16 cellular contexts compared by ENCODE assay signal in the genomic region with DNA sequence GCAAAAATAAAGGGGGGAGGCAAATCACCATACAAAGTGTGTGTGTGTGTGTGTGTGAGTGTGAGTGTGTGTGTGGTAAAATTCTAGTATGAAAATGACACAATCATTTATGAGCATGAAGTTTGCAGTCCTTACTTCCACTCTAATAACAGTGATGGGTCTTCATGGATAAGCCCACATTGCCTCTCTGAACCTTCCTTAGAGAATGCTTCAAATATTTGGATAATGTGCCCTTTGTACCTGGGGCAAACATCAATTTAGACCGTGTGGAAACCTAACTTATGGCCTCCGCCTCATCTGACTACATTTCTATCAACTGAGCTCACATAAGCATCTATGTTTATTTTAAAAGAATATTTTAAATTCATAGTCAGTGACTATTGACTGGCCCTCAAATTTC. TPM values are rescaled to one million over a fixed set of nuclear protein-coding genes. Genes with fewer than 3 reads are reported as not detected.
DNase-seq lines count a peak whose midpoint lies in the region; ATAC-seq and TF ChIP-seq lines count a peak whose summit lies in the region.
"Had no signal": no experiment of that assay in that cellular context is flagged by ENCODE, and none has a peak within 500 bp of the region (broad histone marks: within the 10 kb centered on the region; RNA-seq: fewer than 3 reads in every experiment).

No MANE protein-coding gene starts in this region.

- no peaks in the 10 kb centered on the region for H3K36me3 ChIP-seq in right lobe of liver
- no peaks in the 10 kb centered on the region for H3K36me3 ChIP-seq in SJCRH30

- ATAC-seq in right lobe of liver = peak in 3 of 4 donors; percentile 25 to 38 (median 38)

- intact Hi-C loops in right lobe of liver (cut with DNase I) = no loop called here

- H3K9me3 Mint-ChIP-seq in chondrocyte (ENCODE audit: low read depth) = no peaks in the 10 kb centered on the region

- H3K9me3 ChIP-seq in right lobe of liver (no peaks in the 10 kb centered on the region), SJCRH30 (replicated peaks) (no peaks in the 10 kb centered on the region)

- H3K4me1 Mint-ChIP-seq in chondrocyte (ENCODE audit: low read depth) = peaks cover 46% of the 10 kb centered on the region

- no peaks in the 10 kb centered on the region for H3K36me3 Mint-ChIP-seq in chondrocyte (ENCODE audit: low read depth)

- H3K4me3 ChIP-seq in right lobe of liver (no peak overlapping the region), SJCRH30 (no peak overlapping the region)

- DNase-seq in EL (peak; percentile 89), HuH-7.5 (ENCODE audit: low spot score) (peak; percentile 58), chondrocyte (ENCODE audit: low spot score) (no peak), right lobe of liver (no peak), SJCRH30 (no peak), kidney glomerular epithelial cell (lab: John Stamatoyannopoulos, UW) (no peak), inferior parietal cortex (ENCODE audit: extremely low spot score) (no peak), CD1c-positive myeloid dendritic cell (ENCODE audit: extremely low spot score) (no peak)
- DNase-seq: COR-L47, DMS53, MV-4-11, NCI-H1694, NCI-H2107, NCI-H345, NCI-H82 had no signal

- H3K4me3 Mint-ChIP-seq in chondrocyte (ENCODE audit: unreplicated experiment) = no peak overlapping the region

- no peaks in the 10 kb centered on the region for H3K27me3 Mint-ChIP-seq in chondrocyte (ENCODE audit: low read depth)

- peak overlapping the region; percentile 74 for H3K27ac Mint-ChIP-seq in chondrocyte (ENCODE audit: unreplicated experiment)

- H3K27me3 ChIP-seq in right lobe of liver (no peaks in the 10 kb centered on the region), SJCRH30 (no peaks in the 10 kb centered on the region)

- H3K4me1 ChIP-seq in right lobe of liver (peaks cover 0 to 31% (median 0%) of the 10 kb centered on the region in 4 donors), SJCRH30 (peaks cover 13% of the 10 kb centered on the region)

- TF ChIP-seq CTCF in chondrocyte (IDR thresholded peaks at IDR 0.05) (no peak), right lobe of liver (IDR thresholded peaks at IDR 0.05) (no peak)

- 38% methylated on average over 2 of the region's 2 CpGs for WGBS in right lobe of liver (ENCODE audit: insufficient coverage, low coverage, low lambda C conversion rate, missing lambda C conversion rate)

- H3K27ac ChIP-seq in right lobe of liver (no peak overlapping the region), SJCRH30 (no peak overlapping the region)
- H3K27ac ChIP-seq: C4-2B had no signal

- no peak for TF ChIP-seq POLR2A in right lobe of liver (IDR thresholded peaks at IDR 0.05)

RNA-seq across cellular contexts. Expression of a gene that starts 3.7 kb away (rescaled TPM):
- total RNA-seq in chondrocyte = 30.1 to 32.8 TPM (median 31.0 TPM) in 3 replicates
- 10 to 100 TPM in 1 of 6 experiments, 1 to 10 TPM in 5; 2.1 to 10.2 (median 5.1) TPM for total RNA-seq in right lobe of liver
- 4.3 and 4.7 TPM in 2 replicates for total RNA-seq in SJCRH30 (2014; rRNA removed; shearing (Covaris generic))

Comparison
In these comparisons a context has a peak if more than half of its experiments do, and no peak if none do; other contexts are left out.
1. DNase-seq: peak in EL (single experiment) and HuH-7.5 (single experiment); none in chondrocyte (single experiment), right lobe of liver (0 of 3), SJCRH30 (0 of 2), kidney glomerular epithelial cell (single experiment), inferior parietal cortex (single experiment) and CD1c-positive myeloid dendritic cell (single experiment).